In genomic region chr3:149235599-149236424, GRCh38 we compare ENCODE assay signal across 1 cellular context.
TF ChIP-seq lines count a peak whose summit lies in the region.

No MANE protein-coding gene starts in this region.

TF ChIP-seq in HepG2, 621 proteins besides CTCF, POLR2A, EP300 and RAD21 (continued from another document and continues in another):
- TF ChIP-seq ZNF609 (CRISPR knock-in tag; IDR thresholded peaks at IDR 0.05; ENCODE audit: borderline replicate concordance) (peak; percentile 82), GTF2F1 (IDR thresholded peaks at IDR 0.05; ENCODE audit: low read length) (no peak), RXRB (CRISPR knock-in tag; IDR thresholded peaks at IDR 0.05; ENCODE audit: borderline replicate concordance) (peak; percentile 93), FOXK2 (IDR thresholded peaks at IDR 0.05) (peak; percentile 89), ZNF142 (CRISPR knock-in tag; IDR thresholded peaks at IDR 0.05) (0 out of 2 replicates have a peak, but pooled peaks have one; percentile 7), MED1 (CRISPR knock-in tag; IDR thresholded peaks at IDR 0.05) (peak; percentile 89), ZMYM4 (CRISPR knock-in tag; IDR thresholded peaks at IDR 0.05) (peak; percentile 71; the same call in 1 of the 2 replicates), ZNF224 (CRISPR knock-in tag; IDR thresholded peaks at IDR 0.05) (no peak), ZBTB42 (CRISPR knock-in tag; IDR thresholded peaks at IDR 0.05) (0 out of 2 replicates have a peak, but pooled peaks have one; percentile 45), SAP130 (CRISPR knock-in tag; IDR thresholded peaks at IDR 0.05; ENCODE audit: low read depth) (peak; percentile 59), CSRNP1 (CRISPR knock-in tag; IDR thresholded peaks at IDR 0.05) (peak; percentile 22; the same call in 1 of the 2 replicates), ZBTB25 (CRISPR knock-in tag; IDR thresholded peaks at IDR 0.05) (0 out of 2 replicates have a peak, but pooled peaks have one; percentile 38), FOXJ3 (CRISPR knock-in tag; IDR thresholded peaks at IDR 0.05; ENCODE audit: borderline replicate concordance) (peak; percentile 66; the same call in 1 of the 2 replicates), TMF1 (CRISPR knock-in tag; IDR thresholded peaks at IDR 0.05; ENCODE audit: low read depth) (0 out of 2 replicates have a peak, but pooled peaks have one; percentile 31), BRF2 (CRISPR knock-in tag; IDR thresholded peaks at IDR 0.05) (0 out of 2 replicates have a peak, but pooled peaks have one; percentile 64), RERE (CRISPR knock-in tag; IDR thresholded peaks at IDR 0.05; ENCODE audit: low read depth) (peak; percentile 52; the same call in 1 of the 2 replicates), TP53 (CRISPR knock-in tag; conservative IDR thresholded peaks at IDR 0.05) (no peak), TERF1 (CRISPR knock-in tag; IDR thresholded peaks at IDR 0.05) (no peak), REST (IDR thresholded peaks at IDR 0.05; ENCODE audit: borderline replicate concordance in 1 of 2, low read depth in 1 of 2, low read length in 2 of 2) (0 out of 4 replicates have a peak, but pooled peaks of 1 of the 2 experiments have one; percentile 34), REPIN1 (CRISPR knock-in tag; IDR thresholded peaks at IDR 0.05; ENCODE audit: borderline replicate concordance, low read depth) (peak; percentile 75; the same call in 1 of the 2 replicates)
